ENCODE assay signal across 21 cellular contexts in genomic region chr13:30791354-30791921, GRCh38. TPM values are rescaled to one million over a fixed set of nuclear protein-coding genes. Genes with fewer than 3 reads are reported as not detected.
DNase-seq lines count a peak whose midpoint lies in the region; ATAC-seq, FAIRE-seq and TF ChIP-seq lines count a peak whose summit lies in the region.
"Had no signal": no experiment of that assay in that cellular context is flagged by ENCODE, and none has a peak within 500 bp of the region (broad histone marks: within the 10 kb centered on the region; RNA-seq: fewer than 3 reads in every experiment).

No MANE protein-coding gene starts in this region.

- H3K79me2 ChIP-seq in neural progenitor cell (ENCODE audit: low read depth) = no peaks in the 10 kb centered on the region

- H3K27ac Mint-ChIP-seq in activated CD4-positive, alpha-beta T cell treated with anti-CD3 and anti-CD28 coated beads for 36 hours = no peak overlapping the region
- no peak overlapping the region for H3K27ac Mint-ChIP-seq in neural progenitor cell
- H3K27ac Mint-ChIP-seq: activated naive CD8-positive, alpha-beta T cell treated with anti-CD3 and anti-CD28 coated beads, Interleukin-2, amount 10 ng/mL, durations not matched to agents 7 days and 5 days; stimulated activated naive B cell treated with anti-CD40 and anti-IgM and Interleukin-4, amounts not matched to agents 10 μg/mL and 1 μg/mL and 100 μg/mL, for 72 hours had no signal

- peak; percentile 35 for FAIRE-seq in A204.1 (lab: Jason Lieb, UNC)
- FAIRE-seq: K562, pancreas, small intestine had no signal

- no peak overlapping the region for H3K27ac ChIP-seq in neural progenitor cell

- H3K27me3 Mint-ChIP-seq in activated CD4-positive, alpha-beta T cell treated with anti-CD3 and anti-CD28 coated beads for 36 hours = no peaks in the 10 kb centered on the region
- peaks cover 6% of the 10 kb centered on the region for H3K27me3 Mint-ChIP-seq in neural progenitor cell (ENCODE audit: insufficient read depth, low read depth)
- H3K27me3 Mint-ChIP-seq: activated naive CD8-positive, alpha-beta T cell treated with anti-CD3 and anti-CD28 coated beads, Interleukin-2, amount 10 ng/mL, durations not matched to agents 7 days and 5 days; stimulated activated naive B cell treated with anti-CD40 and anti-IgM and Interleukin-4, amounts not matched to agents 10 μg/mL and 1 μg/mL and 100 μg/mL, for 72 hours had no signal

- H3K36me3 Mint-ChIP-seq in activated CD4-positive, alpha-beta T cell treated with anti-CD3 and anti-CD28 coated beads for 36 hours (ENCODE audit: low read depth) = peaks cover 1% of the 10 kb centered on the region
- H3K36me3 Mint-ChIP-seq in neural progenitor cell = no peaks in the 10 kb centered on the region

- H3K4me1 Mint-ChIP-seq in activated CD4-positive, alpha-beta T cell treated with anti-CD3 and anti-CD28 coated beads for 36 hours = peaks cover 19% of the 10 kb centered on the region
- H3K4me1 Mint-ChIP-seq in neural progenitor cell = peaks cover 39% of the 10 kb centered on the region

- POLR2A ChIA-PET in activated CD4-positive, alpha-beta T cell treated with anti-CD3 and anti-CD28 coated beads for 36 hours (lab: Charles Lee) = interaction anchor here (0.8 kb wide), 1 partner anchor 52 kb away, joined by 3 read pairs; no protein-coding TSS in a partner anchor

- CTCF ChIA-PET in activated CD4-positive, alpha-beta T cell treated with anti-CD3 and anti-CD28 coated beads for 36 hours (lab: Charles Lee) = interaction anchor here (0.6 to 2.4 kb wide), 5 partner anchors 13 to 190 kb away, joined by 3 to 8 read pairs (median 3); no protein-coding TSS in a partner anchor

- no peak for ATAC-seq in activated CD4-positive, alpha-beta T cell treated with anti-CD3 and anti-CD28 coated beads for 36 hours
- ATAC-seq: K562; stimulated activated naive B cell treated with anti-CD40 and anti-IgM and Interleukin-4, amounts not matched to agents 10 μg/mL and 1 μg/mL and 100 μg/mL, for 72 hours had no signal

- H3K36me3 ChIP-seq in neural progenitor cell = no peaks in the 10 kb centered on the region
- H3K36me3 ChIP-seq: pancreas had no signal

- H3F3A ChIP-seq in neural progenitor cell (ENCODE audit: low read depth) = no peaks in the 10 kb centered on the region

- H2AFZ ChIP-seq in neural progenitor cell (replicated peaks) = no peak overlapping the region

- no peaks in the 10 kb centered on the region for H3K9me3 ChIP-seq in neural progenitor cell (ENCODE audit: low read depth)
- H3K9me3 ChIP-seq: Caco-2, mucosa of descending colon, pancreas had no signal

- no peaks in the 10 kb centered on the region for H3K9me3 Mint-ChIP-seq in activated CD4-positive, alpha-beta T cell treated with anti-CD3 and anti-CD28 coated beads for 36 hours (ENCODE audit: low read depth)
- H3K9me3 Mint-ChIP-seq in neural progenitor cell = peaks cover 3% of the 10 kb centered on the region
- H3K9me3 Mint-ChIP-seq: activated naive CD8-positive, alpha-beta T cell treated with anti-CD3 and anti-CD28 coated beads, Interleukin-2, amount 10 ng/mL, durations not matched to agents 7 days and 5 days; stimulated activated naive B cell treated with anti-CD40 and anti-IgM and Interleukin-4, amounts not matched to agents 10 μg/mL and 1 μg/mL and 100 μg/mL, for 72 hours had no signal

- H3K4me1 ChIP-seq in neural progenitor cell = no peaks in the 10 kb centered on the region
- H3K4me1 ChIP-seq: Caco-2, pancreas had no signal

- intact Hi-C loops in activated CD4-positive, alpha-beta T cell treated with anti-CD3 and anti-CD28 coated beads for 36 hours (cut with DNase I, micrococcal nuclease) = no loop called here

- H3K4me3 Mint-ChIP-seq in activated CD4-positive, alpha-beta T cell treated with anti-CD3 and anti-CD28 coated beads for 36 hours = no peak overlapping the region
- no peak overlapping the region for H3K4me3 Mint-ChIP-seq in neural progenitor cell
- H3K4me3 Mint-ChIP-seq: activated naive CD8-positive, alpha-beta T cell treated with anti-CD3 and anti-CD28 coated beads, Interleukin-2, amount 10 ng/mL, durations not matched to agents 7 days and 5 days; stimulated activated naive B cell treated with anti-CD40 and anti-IgM and Interleukin-4, amounts not matched to agents 10 μg/mL and 1 μg/mL and 100 μg/mL, for 72 hours had no signal

- DNase-seq in HFF-Myc (ENCODE audit: extremely low read depth, low read depth) (peak; percentile 84), choroid plexus epithelial cell (ENCODE audit: low read depth) (peak; percentile 68), iris pigment epithelial cell (ENCODE audit: low read depth) (peak; percentile 20), neural progenitor cell (ENCODE audit: low spot score) (no peak)
- no peak for DNase-seq in activated CD4-positive, alpha-beta T cell treated with anti-CD3 and anti-CD28 coated beads for 36 hours
- DNase-seq in stimulated activated naive CD4-positive, alpha-beta T cell treated with Interleukin-2 at 50 U/mL for 16 hours (lab: John Stamatoyannopoulos, UW) = no peak
- DNase-seq in stimulated activated CD4-positive, alpha-beta T cell treated with anti-CD3 and anti-CD28 coated beads, Interleukin-4, amount 100 ng/mL, for 4 hours = no peak
- DNase-seq: ACHN; activated CD4-positive, alpha-beta T cell treated with anti-CD3 and anti-CD28 coated beads, Interleukin-2, amount 50 U/mL, for 1 hour; activated naive CD8-positive, alpha-beta T cell treated with anti-CD3 and anti-CD28 coated beads, Interleukin-2, amount 10 ng/mL, durations not matched to agents 7 days and 5 days; activated T-cell treated with anti-CD3 and anti-CD28 coated beads, Interleukin-2, amount 50 U/mL, for 48 hours; Caco-2; hippocampal formation; mucosa of descending colon; NCI-H1092; SHP77; small intestine; stimulated activated naive B cell treated with anti-CD40 and anti-IgM and Interleukin-4, amounts not matched to agents 10 μg/mL and 1 μg/mL and 100 μg/mL, for 72 hours had no signal

- no peak overlapping the region for H3K4me2 ChIP-seq in neural progenitor cell

- no peaks in the 10 kb centered on the region for H4K20me1 ChIP-seq in neural progenitor cell (ENCODE audit: low read depth)

- H3K9ac ChIP-seq in neural progenitor cell = no peak overlapping the region

- no peaks in the 10 kb centered on the region for H3K27me3 ChIP-seq in neural progenitor cell
- H3K27me3 ChIP-seq: pancreas had no signal

- no peak overlapping the region for H3K4me3 ChIP-seq in HFF-Myc (replicated peaks; ENCODE audit: low read depth, low read length)
- H3K4me3 ChIP-seq in choroid plexus epithelial cell (ENCODE audit: low read depth, low read length) = no peak overlapping the region
- no peak overlapping the region for H3K4me3 ChIP-seq in neural progenitor cell
- H3K4me3 ChIP-seq: K562, mucosa of descending colon, pancreas had no signal

- TF ChIP-seq CTCF in HFF-Myc (IDR thresholded peaks at IDR 0.05; ENCODE audit: low read depth, low read length, missing control alignments) (no peak), choroid plexus epithelial cell (conservative IDR thresholded peaks at IDR 0.05; ENCODE audit: low read depth, low read length) (no peak), neural progenitor cell (IDR thresholded peaks at IDR 0.05) (no peak)

RNA-seq across cellular contexts. Expression of gene ALOX5AP, which starts 56.1 kb away (rescaled TPM):
- total RNA-seq in activated CD4-positive, alpha-beta T cell treated with anti-CD3 and anti-CD28 coated beads for 36 hours = 10 to 100 TPM; 24.9 to 29.6 TPM
- total RNA-seq in neural progenitor cell (ENCODE audit: low replicate concordance) = not detected in 2 replicates

Comparison
In these comparisons a context has a peak if more than half of its experiments do, and no peak if none do; other contexts are left out.
1. DNase-seq: peak in HFF-Myc (single experiment), choroid plexus epithelial cell (single experiment) and iris pigment epithelial cell (single experiment); none in activated CD4-positive, alpha-beta T cell treated with anti-CD3 and anti-CD28 coated beads for 36 hours (single experiment), stimulated activated naive CD4-positive, alpha-beta T cell treated with Interleukin-2 at 50 U/mL for 16 hours (single experiment), neural progenitor cell (single experiment) and stimulated activated CD4-positive, alpha-beta T cell treated with anti-CD3 and anti-CD28 coated beads, Interleukin-4, amount 100 ng/mL, for 4 hours (0 of 2).
2. RNA of gene ALOX5AP, which starts 56.1 kb away (total RNA-seq): 24.9 to 29.6 TPM in activated CD4-positive, alpha-beta T cell treated with anti-CD3 and anti-CD28 coated beads for 36 hours; not detected in neural progenitor cell; every median in the first group is over 10 times any median in the second.